9 cellular contexts compared by ENCODE assay signal in the genomic region with DNA sequence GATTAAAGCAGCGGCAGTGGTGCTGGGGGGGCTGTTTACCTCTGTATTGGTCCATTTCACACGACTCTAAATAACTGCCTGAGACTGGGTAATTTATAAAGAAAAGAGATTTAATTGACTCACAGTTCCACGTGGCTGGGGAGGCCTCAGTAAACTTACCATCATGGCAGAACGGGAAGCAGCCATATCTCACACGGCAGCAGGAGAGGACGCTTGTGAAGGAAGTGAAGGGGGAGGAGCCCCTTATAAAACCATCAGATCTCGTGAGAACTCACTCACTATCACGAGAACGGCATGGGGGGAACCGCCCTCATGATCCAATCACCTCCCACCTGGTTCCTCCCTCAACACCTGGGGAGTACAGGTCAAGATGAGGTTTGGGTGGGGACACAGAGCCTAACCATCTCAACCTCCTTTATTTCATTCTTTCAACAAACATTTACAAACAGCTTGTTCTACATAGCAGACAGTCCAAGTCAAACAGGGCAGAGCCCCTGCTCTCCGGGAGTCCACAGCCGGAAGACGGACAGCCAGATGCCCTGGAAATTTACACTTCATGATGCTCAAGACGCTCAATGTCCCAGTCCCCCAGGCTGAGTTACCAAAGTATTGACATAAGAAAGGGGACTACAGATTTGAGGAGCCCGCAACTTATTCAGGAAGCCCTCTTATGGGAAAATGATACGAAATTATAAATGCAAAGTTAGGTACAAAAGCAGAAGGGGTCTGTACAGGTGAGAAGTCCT. TPM values are rescaled to one million over a fixed set of nuclear protein-coding genes. Genes with fewer than 3 reads are reported as not detected.
DNase-seq lines count a peak whose midpoint lies in the region; ATAC-seq and TF ChIP-seq lines count a peak whose summit lies in the region.
"Had no signal": no experiment of that assay in that cellular context is flagged by ENCODE, and none has a peak within 500 bp of the region (broad histone marks: within the 10 kb centered on the region; RNA-seq: fewer than 3 reads in every experiment).

No MANE protein-coding gene starts in this region.

- ATAC-seq in GM21717 (IDR thresholded peaks at IDR 0.05; ENCODE audit: unreplicated experiment) (no peak), HG03460 (IDR thresholded peaks at IDR 0.05; ENCODE audit: unreplicated experiment) (no peak)

- peak overlapping the region; percentile 49 for H3K27ac ChIP-seq in VCaP
- H3K27ac ChIP-seq: vagina had no signal

- H3K27me3 ChIP-seq in GM06990 (replicated peaks; ENCODE audit: control insufficient read depth, insufficient read depth, low read length), result no peaks in the 10 kb centered on the region
- H3K27me3 ChIP-seq: vagina had no signal

- TF ChIP-seq CTCF in GM06990 (IDR thresholded peaks at IDR 0.05; ENCODE audit: insufficient read depth, low read length, poor library complexity, severe bottlenecking) (no peak), VCaP (conservative IDR thresholded peaks at IDR 0.05) (no peak)

- peak; percentile 18 for DNase-seq in A172 (ENCODE audit: low spot score)
- DNase-seq in GM06990 (ENCODE audit: extremely low read depth, insufficient read length), result peak; percentile 24
- DNase-seq in NCI-H2081 treated with DMSO at 0.1 percent for 48 hours (lab: John Stamatoyannopoulos, UW), result peak; percentile 10
- DNase-seq in HuH-7.5 (ENCODE audit: low spot score), result no peak
- DNase-seq in foreskin melanocyte, result no peak

- peak overlapping the region; percentile 32 for H3K4me3 ChIP-seq in GM06990 (replicated peaks; ENCODE audit: low read depth, low read length)
- H3K4me3 ChIP-seq: vagina had no signal

- no peaks in the 10 kb centered on the region for H3K36me3 ChIP-seq in GM06990 (ENCODE audit: control insufficient read depth, insufficient read depth, low read length)
- H3K36me3 ChIP-seq: vagina had no signal

RNA-seq across cellular contexts. Expression of a gene that starts 26.3 kb away (rescaled TPM):
- 9.7 and 12.9 TPM in 2 replicates for total RNA-seq in A172 (2014; rRNA removed; shearing (Covaris generic))

Comparison
In these comparisons a context has a peak if more than half of its experiments do, and no peak if none do; other contexts are left out.
1. DNase-seq: peak in A172 (single experiment), GM06990 (single experiment) and NCI-H2081 treated with DMSO at 0.1 percent for 48 hours (single experiment); none in HuH-7.5 (single experiment) and foreskin melanocyte (single experiment).